ENCODE assay signal across 8 cellular contexts in the genomic region with DNA sequence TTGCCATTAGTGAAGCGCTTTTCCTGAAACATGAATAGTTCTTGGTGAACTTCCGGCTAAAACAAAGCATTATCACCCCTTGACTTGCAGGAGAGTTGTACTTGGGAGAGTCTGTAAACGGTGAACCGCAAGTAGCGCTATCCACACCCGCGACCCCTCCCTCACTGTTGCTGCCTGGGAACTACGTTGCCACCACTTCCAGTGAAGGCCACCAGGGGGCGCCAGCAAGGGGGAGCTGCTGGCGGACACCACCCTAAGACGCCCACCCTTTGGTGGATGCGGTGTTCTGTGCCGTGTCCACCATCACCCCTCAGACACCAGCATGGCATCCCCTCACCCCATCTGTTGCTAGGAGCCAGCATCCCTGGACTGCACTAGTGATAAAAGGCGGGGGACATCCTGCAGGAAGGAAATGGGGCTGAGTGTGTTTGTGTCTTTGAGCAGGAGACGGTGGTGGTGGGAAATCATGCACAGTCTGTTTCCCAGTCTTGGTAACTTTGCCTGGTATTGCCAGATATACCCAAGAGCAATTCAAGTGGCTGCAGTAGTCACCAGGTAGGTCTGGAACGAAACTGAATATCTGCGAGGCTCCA.
DNase-seq lines count a peak whose midpoint lies in the region; ATAC-seq, FAIRE-seq and TF ChIP-seq lines count a peak whose summit lies in the region.

No MANE protein-coding gene starts in this region.

- DNase-seq in A549 (ENCODE audit: low read depth in 1 of 2, low spot score in 1 of 2) = no peak
- peak; percentile 3 for DNase-seq in HK-2 (ENCODE audit: unreplicated experiment)
- peak; percentile 27 for DNase-seq in activated T-cell treated with anti-CD3 and anti-CD28 coated beads for 24 hours (ENCODE audit: low read depth)
- peak; percentile 30 for DNase-seq in left ventricle myocardium inferior
- DNase-seq in stimulated activated CD4-positive, alpha-beta T cell treated with anti-CD3 and anti-CD28 coated beads, TNF-alpha, amount 100 ng/mL, for 4 hours (ENCODE audit: low read depth in 3 of 3) = peak; percentile 7 to 26 (median 15)
- no peak for DNase-seq in amygdala (lab: John Stamatoyannopoulos, UW)
- DNase-seq in ureter (ENCODE audit: low spot score) = no peak

- TF ChIP-seq RAD21 in A549 (conservative IDR thresholded peaks at IDR 0.05 in 1 of 2, IDR thresholded peaks at IDR 0.05 in 1 of 2) = peak in 1 of 2 experiments; percentile 43; a peak in 2 of 5 replicates

- no peak overlapping the region for H3K4me2 ChIP-seq in A549

- 31% methylated on average over 17 of the region's 17 CpGs for WGBS in A549 (ENCODE audit: missing lambda C conversion rate)

- POLR2A ChIA-PET in A549 (lab: Yijun Ruan, JAX) = no interaction called here

- TF ChIP-seq CTCF in A549 (IDR thresholded peaks at IDR 0.05) (peak; percentile 39), left ventricle myocardium inferior (IDR thresholded peaks at IDR 0.05; ENCODE audit: borderline replicate concordance) (peak; percentile 79)

- CTCF ChIA-PET in A549 (lab: Yijun Ruan, JAX) = interaction anchor here (0.6 to 1.6 kb wide), 3 partner anchors 8 to 61 kb away, joined by 3 to 5 read pairs (median 3); no protein-coding TSS in a partner anchor

- no peaks in the 10 kb centered on the region for H3K27me3 ChIP-seq in left ventricle myocardium inferior (ENCODE audit: low read depth)

- H3K4me1 ChIP-seq in A549 = no peaks in the 10 kb centered on the region
- H3K4me1 ChIP-seq in left ventricle myocardium inferior = no peaks in the 10 kb centered on the region

- ATAC-seq in A549 = peak; percentile 39 to 72; a peak in 3 of 6 replicates
- ATAC-seq in HG02759 (IDR thresholded peaks at IDR 0.05; ENCODE audit: unreplicated experiment) = no peak

- H3K36me3 ChIP-seq in left ventricle myocardium inferior = no peaks in the 10 kb centered on the region

- H3K9me3 ChIP-seq in A549 (no peaks in the 10 kb centered on the region), left ventricle myocardium inferior (replicated peaks) (no peaks in the 10 kb centered on the region)

- H3K27ac ChIP-seq in A549 (no peak overlapping the region), left ventricle myocardium inferior (replicated peaks) (no peak overlapping the region)

- H3K4me3 ChIP-seq in A549 = no peak overlapping the region
- no peak overlapping the region for H3K4me3 ChIP-seq in left ventricle myocardium inferior

- intact Hi-C loops in left ventricle myocardium inferior (cut with micrococcal nuclease) = no loop called here

- no peak for TF ChIP-seq POLR2A in A549 (IDR thresholded peaks at IDR 0.05; ENCODE audit: low read length)

- no peak for FAIRE-seq in A549 (lab: Jason Lieb, UNC)

- no peak for TF ChIP-seq EP300 in A549 (IDR thresholded peaks at IDR 0.05)

TF ChIP-seq in A549, 52 proteins besides CTCF, POLR2A, EP300 and RAD21:
- TF ChIP-seq CHD2 (IDR thresholded peaks at IDR 0.05; ENCODE audit: low read length, partially characterized antibody) (no peak), SMC3 (IDR thresholded peaks at IDR 0.05) (0 out of 3 replicates have a peak, but pooled peaks have one; percentile 27)

Comparison
In these comparisons a context has a peak if more than half of its experiments do, and no peak if none do; other contexts are left out.
1. DNase-seq: peak in HK-2 (single experiment), activated T-cell treated with anti-CD3 and anti-CD28 coated beads for 24 hours (single experiment), left ventricle myocardium inferior (single experiment) and stimulated activated CD4-positive, alpha-beta T cell treated with anti-CD3 and anti-CD28 coated beads, TNF-alpha, amount 100 ng/mL, for 4 hours (3 of 3); none in A549 (0 of 2), amygdala (0 of 56) and ureter (single experiment).